In genomic region chr6:108562503-108562993, GRCh38 we compare ENCODE assay signal across 1 cellular context.
TF ChIP-seq lines count a peak whose summit lies in the region.

No MANE protein-coding gene starts in this region.

TF ChIP-seq in K562, 482 proteins besides CTCF, POLR2A, EP300 and RAD21 (continued from another document and continues in another):
- TF ChIP-seq MGA (IDR thresholded peaks at IDR 0.05) (peak; percentile 97), CEBPB (tag; IDR thresholded peaks at IDR 0.05) (peak; percentile 91), ATF3 (IDR thresholded peaks at IDR 0.05) (peak; percentile 83), ATF3 (CRISPR knock-in tag; conservative IDR thresholded peaks at IDR 0.05) (0 out of 2 replicates have a peak, but pooled peaks have one; percentile 29), ZNF175 (CRISPR knock-in tag; IDR thresholded peaks at IDR 0.05; ENCODE audit: low read depth) (peak; percentile 44; the same call in 1 of the 2 replicates), NONO (IDR thresholded peaks at IDR 0.05; ENCODE audit: low read depth in 2 of 2, low read length in 1 of 2) (0 out of 4 replicates have a peak, but pooled peaks of 1 of the 2 experiments have one; percentile 14), MEIS2 (IDR thresholded peaks at IDR 0.05; ENCODE audit: partially characterized antibody) (peak; percentile 74), NCOR1 (IDR thresholded peaks at IDR 0.05) (peak; percentile 81), TCF7L2 (IDR thresholded peaks at IDR 0.05; ENCODE audit: low read depth, low read length) (no peak), USF1 (CRISPR knock-in tag; IDR thresholded peaks at IDR 0.05) (peak; percentile 93), SOX6 (IDR thresholded peaks at IDR 0.05) (peak; percentile 83), ETV6 (IDR thresholded peaks at IDR 0.05; ENCODE audit: borderline replicate concordance in 1 of 2, low read depth in 2 of 2, low read length in 1 of 2) (no peak), ETV6 (CRISPR knock-in tag; IDR thresholded peaks at IDR 0.05; ENCODE audit: borderline replicate concordance) (no peak), BHLHE40 (IDR thresholded peaks at IDR 0.05; ENCODE audit: low read length) (peak; percentile 84), ZBTB11 (CRISPR knock-in tag; IDR thresholded peaks at IDR 0.05) (peak in 1 of 3 experiments; percentile 31; a peak in 1 of 6 replicates), ZKSCAN8 (CRISPR knock-in tag; IDR thresholded peaks at IDR 0.05) (peak; percentile 70; the same call in 1 of the 2 replicates), E2F6 (IDR thresholded peaks at IDR 0.05; ENCODE audit: borderline replicate concordance in 1 of 2, extremely low read depth in 1 of 2, insufficient read depth in 1 of 2, insufficient read length in 1 of 2, low read depth in 1 of 2, low read length in 1 of 2, poor library complexity in 1 of 2, severe bottlenecking in 1 of 2) (peak; percentile 69 to 82), JUN (IDR thresholded peaks at IDR 0.05; ENCODE audit: borderline replicate concordance, low read depth, low read length) (peak; percentile 47; the same call in 1 of the 2 replicates), JUN (CRISPR knock-in tag; IDR thresholded peaks at IDR 0.05; ENCODE audit: borderline replicate concordance) (no peak), NCOA1 (IDR thresholded peaks at IDR 0.05; ENCODE audit: low read depth) (peak; percentile 48; the same call in 1 of the 2 replicates), ZNF699 (CRISPR knock-in tag; IDR thresholded peaks at IDR 0.05; ENCODE audit: insufficient replicate concordance) (no peak), ZNF134 (CRISPR knock-in tag; conservative IDR thresholded peaks at IDR 0.05) (0 out of 2 replicates have a peak, but pooled peaks have one; percentile 17), FOXM1 (IDR thresholded peaks at IDR 0.05; ENCODE audit: low read depth) (peak; percentile 38; the same call in 1 of the 2 replicates), FOXM1 (CRISPR knock-in tag; IDR thresholded peaks at IDR 0.05; ENCODE audit: low read depth) (no peak), CTBP1 (IDR thresholded peaks at IDR 0.05; ENCODE audit: borderline replicate concordance) (peak; percentile 93), ZNF12 (CRISPR knock-in tag; IDR thresholded peaks at IDR 0.05) (no peak), NR0B1 (IDR thresholded peaks at IDR 0.05; ENCODE audit: partially characterized antibody) (no peak), DPF2 (IDR thresholded peaks at IDR 0.05) (peak; percentile 88), CEBPG (CRISPR knock-in tag; IDR thresholded peaks at IDR 0.05) (peak; percentile 80), CEBPG (tag; conservative IDR thresholded peaks at IDR 0.05 in 1 of 2, IDR thresholded peaks at IDR 0.05 in 1 of 2) (peak; percentile 77 to 83), ZNF512 (tag; IDR thresholded peaks at IDR 0.05) (no peak), PTBP1 (IDR thresholded peaks at IDR 0.05; ENCODE audit: low read depth, low read length) (no peak), ATF7 (IDR thresholded peaks at IDR 0.05) (peak; percentile 97)
- TF ChIP-seq, protein P1, sequence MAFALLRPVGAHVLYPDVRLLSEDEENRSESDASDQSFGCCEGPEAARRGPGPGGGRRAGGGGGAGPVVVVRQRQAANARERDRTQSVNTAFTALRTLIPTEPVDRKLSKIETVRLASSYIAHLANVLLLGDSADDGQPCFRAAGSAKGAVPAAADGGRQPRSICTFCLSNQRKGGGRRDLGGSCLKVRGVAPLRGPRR (CRISPR knock-in tag; IDR thresholded peaks at IDR 0.05): no peak
- TF ChIP-seq, protein P2, sequence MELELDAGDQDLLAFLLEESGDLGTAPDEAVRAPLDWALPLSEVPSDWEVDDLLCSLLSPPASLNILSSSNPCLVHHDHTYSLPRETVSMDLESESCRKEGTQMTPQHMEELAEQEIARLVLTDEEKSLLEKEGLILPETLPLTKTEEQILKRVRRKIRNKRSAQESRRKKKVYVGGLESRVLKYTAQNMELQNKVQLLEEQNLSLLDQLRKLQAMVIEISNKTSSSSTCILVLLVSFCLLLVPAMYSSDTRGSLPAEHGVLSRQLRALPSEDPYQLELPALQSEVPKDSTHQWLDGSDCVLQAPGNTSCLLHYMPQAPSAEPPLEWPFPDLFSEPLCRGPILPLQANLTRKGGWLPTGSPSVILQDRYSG (tag; conservative IDR thresholded peaks at IDR 0.05; ENCODE audit: low read depth): peak; percentile 45; the same call in 1 of the 2 replicates
- TF ChIP-seq, protein P3, sequence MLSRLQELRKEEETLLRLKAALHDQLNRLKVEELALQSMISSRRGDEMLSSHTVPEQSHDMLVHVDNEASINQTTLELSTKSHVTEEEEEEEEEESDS (CRISPR knock-in tag; IDR thresholded peaks at IDR 0.05): no peak
